In the genomic region with DNA sequence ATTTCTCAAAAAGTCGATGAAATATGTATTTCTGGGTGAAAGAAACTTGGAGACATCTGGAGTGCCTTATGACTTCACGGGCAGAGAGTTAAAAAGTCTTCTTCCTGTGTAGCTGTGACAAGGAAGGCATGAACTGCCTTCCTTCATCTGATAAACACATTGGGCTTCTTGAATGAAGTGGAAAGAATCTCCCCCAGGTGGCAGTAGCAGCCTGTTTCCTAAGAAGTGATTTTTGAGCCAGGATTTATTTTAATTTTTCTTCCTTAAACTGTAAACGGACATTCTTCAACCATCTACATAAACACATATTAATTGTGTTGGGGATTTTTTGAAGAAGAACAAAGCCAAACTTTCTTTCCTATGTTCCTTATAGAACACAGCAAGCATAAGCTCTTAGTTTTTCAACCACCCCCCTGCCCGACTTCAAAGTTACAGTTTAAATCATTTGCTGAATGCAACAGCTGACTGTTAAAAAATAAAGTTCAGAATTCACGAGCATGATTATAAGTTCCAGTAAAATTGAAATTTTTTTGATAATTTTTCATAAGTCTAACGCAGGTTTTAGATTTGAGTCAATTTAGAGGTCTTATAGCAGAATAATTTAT, we compare ENCODE assay signal across 8 cellular contexts. TPM values are rescaled to one million over a fixed set of nuclear protein-coding genes. Genes with fewer than 3 reads are reported as not detected.
DNase-seq lines count a peak whose midpoint lies in the region; ATAC-seq, FAIRE-seq and TF ChIP-seq lines count a peak whose summit lies in the region.

No MANE protein-coding gene starts in this region.

- no peak overlapping the region for H3K4me3 ChIP-seq in GM12878

- in situ Hi-C loops in GM12878 (cut with MboI) = no loop called here

- ATAC-seq in HG02938 (IDR thresholded peaks at IDR 0.05; ENCODE audit: unreplicated experiment) (peak; percentile 72), GM12878 (peak; percentile 83), left colon (peak; percentile 71)

- H2AFZ ChIP-seq in GM12878 (ENCODE audit: control insufficient read depth, low read depth, low read length) = no peak overlapping the region; the same call in 1 of the 2 replicates

- H3K27ac ChIP-seq in C4-2B (no peak overlapping the region), GM12878 (ENCODE audit: control insufficient read depth, insufficient read depth) (no peak overlapping the region)

- no peaks in the 10 kb centered on the region for H3K27me3 ChIP-seq in GM12878 (replicated peaks in 1 of 2; ENCODE audit: control insufficient read depth in 2 of 2, insufficient read depth in 2 of 2, low read length in 1 of 2)

- H3K9me3 ChIP-seq in GM12878 (replicated peaks; ENCODE audit: control insufficient read depth, insufficient read depth, low read length) = no peaks in the 10 kb centered on the region

- SMC1A ChIA-PET in GM12878 (lab: Charles Lee; ENCODE audit: uncharacterized antibody, unreplicated experiment) = interaction anchor here (0.6 to 2.2 kb wide), 7 partner anchors 16 to 1369 kb away, joined by 3 to 12 read pairs (median 4); no protein-coding TSS in a partner anchor

- TF ChIP-seq RAD21 in GM12878 (IDR thresholded peaks at IDR 0.05; ENCODE audit: insufficient read depth, low read depth, low read length) = peak; percentile 69

- POLR2A ChIA-PET in GM12878 (lab: Charles Lee) = no interaction called here

- H3K79me2 ChIP-seq in GM12878 (ENCODE audit: control insufficient read depth, insufficient read depth, low read length) = no peaks in the 10 kb centered on the region

- TF ChIP-seq CTCF in C4-2B (conservative IDR thresholded peaks at IDR 0.05) = peak; percentile 82
- TF ChIP-seq CTCF in GM12873 (IDR thresholded peaks at IDR 0.05; ENCODE audit: insufficient read depth, low read depth, low read length, missing control alignments) = peak; percentile 62
- TF ChIP-seq CTCF in GM12878 (IDR thresholded peaks at IDR 0.05 in 2 of 3, conservative IDR thresholded peaks at IDR 0.05 in 1 of 3; ENCODE audit: control insufficient read depth in 2 of 3, extremely low read depth in 1 of 3, insufficient read depth in 1 of 3, low read depth in 3 of 3, low read length in 3 of 3) = peak; percentile 50 to 58 (median 58)
- TF ChIP-seq CTCF in type B pancreatic cell (conservative IDR thresholded peaks at IDR 0.05) = peak; percentile 86

- no peaks in the 10 kb centered on the region for H4K20me1 ChIP-seq in GM12878 (ENCODE audit: control insufficient read depth, insufficient read depth)

- RAD21 ChIA-PET in GM12878 (lab: Charles Lee; ENCODE audit: unreplicated experiment) = interaction anchor here (1.0 to 1.9 kb wide), 3 partner anchors 437 to 814 kb away, joined by 3 to 4 read pairs (median 3); no protein-coding TSS in a partner anchor

- H3K27ac Mint-ChIP-seq in type B pancreatic cell = no peak overlapping the region

- no peak overlapping the region for H3K4me3 Mint-ChIP-seq in type B pancreatic cell

- no peak overlapping the region for H3K4me2 ChIP-seq in GM12878 (ENCODE audit: control insufficient read depth, insufficient read depth)

- BruUV-seq in GM12878 (replicated peaks; lab: Mats Ljungman, UMichigan) = no TSS peak

- no peaks in the 10 kb centered on the region for H3K36me3 Mint-ChIP-seq in type B pancreatic cell

- DNase-seq in NCI-H2227 treated with DMSO at 0.1 percent for 48 hours (lab: John Stamatoyannopoulos, UW) = peak; percentile 0
- peak; percentile 20 for DNase-seq in GM12878 (ENCODE audit: low read depth, low spot score)
- peak in 1 of 2 donors; percentile 27 for DNase-seq in left colon
- no peak for DNase-seq in type B pancreatic cell (ENCODE audit: extremely low spot score, unreplicated experiment)
- DNase-seq in activated naive CD4-positive, alpha-beta T cell treated with anti-CD3 and anti-CD28 coated beads, Interleukin-2, amount 50 U/mL, for 16 hours = no peak

- FAIRE-seq in GM12878 (lab: Jason Lieb, UNC) = peak; percentile 90

- no peak overlapping the region for H3K9ac ChIP-seq in GM12878 (ENCODE audit: control insufficient read depth, insufficient read depth, low read length)

- intact Hi-C loops in GM12878 (cut with micrococcal nuclease; ENCODE audit: unreplicated experiment) = loop anchor here (1.0 to 5.0 kb wide), 5 partner anchors 103 to 813 kb away; no protein-coding TSS in a partner anchor
- intact Hi-C loops in left colon (cut with DNase I, micrococcal nuclease) = loop anchor here in 1 of 2 donors (5.0 kb wide), 2 partner anchors 438 to 808 kb away; no protein-coding TSS in a partner anchor

- TF ChIP-seq POLR2A in GM12878 (IDR thresholded peaks at IDR 0.05; ENCODE audit: low read depth, low read length) = no peak

- H3K36me3 ChIP-seq in GM12878 (ENCODE audit: control insufficient read depth in 2 of 2, insufficient read depth in 2 of 2, low read length in 1 of 2) = no peaks in the 10 kb centered on the region

- no peaks in the 10 kb centered on the region for H3K27me3 Mint-ChIP-seq in type B pancreatic cell

- peaks cover 3% of the 10 kb centered on the region for H3K4me1 Mint-ChIP-seq in type B pancreatic cell (ENCODE audit: unreplicated experiment)

- TF ChIP-seq EP300 in GM12878 (IDR thresholded peaks at IDR 0.05; ENCODE audit: borderline replicate concordance in 1 of 2, control insufficient read depth in 1 of 2, low read depth in 2 of 2, low read length in 2 of 2) = no peak

- CTCF ChIA-PET in GM12878 (lab: Yijun Ruan, JAX) = interaction anchor here (0.6 to 3.5 kb wide), 19 partner anchors 11 to 813 kb away, joined by 3 to 33 read pairs (median 3); no protein-coding TSS in a partner anchor

- H3K9me3 Mint-ChIP-seq in type B pancreatic cell = no peaks in the 10 kb centered on the region

- WGBS in GM12878 (ENCODE audit: insufficient coverage, insufficient replicate concordance, low lambda C conversion rate, missing lambda C conversion rate) = 27% methylated on average over 6 of the region's 6 CpGs

- H3K4me1 ChIP-seq in GM12878 (ENCODE audit: control insufficient read depth, insufficient read depth, low read length) = no peaks in the 10 kb centered on the region

TF ChIP-seq in GM12878, 131 proteins besides CTCF, POLR2A, EP300 and RAD21 (continues in another document):
- TF ChIP-seq MTA3 (IDR thresholded peaks at IDR 0.05; ENCODE audit: borderline replicate concordance, low read length) = no peak

RNA-seq across cellular contexts. Expression of a gene that starts 1.0 kb away (rescaled TPM):
- total RNA-seq in GM12878 (2013; cell fraction: nucleolus; rRNA removed) = not detected in 2 replicates
- not detected in 2 replicates for total RNA-seq in GM12878 (2014; rRNA removed)
- not detected in 2 replicates for total RNA-seq in GM12878 (2014; rRNA removed; fragmentation: Illumina TruSeq; extraction: Trizol)
- total RNA-seq in GM12878 (2021) = not detected in 2 replicates
- not detected for polyA plus RNA-seq in GM12878 (2011; ENCODE audit: low read depth)
- polyA plus RNA-seq in GM12878 (2011; rRNA removed) = not detected in 2 replicates
- not detected in 2 replicates for polyA plus RNA-seq in GM12878 (2011; cell fraction: cytosol; rRNA removed)
- not detected in 2 replicates for polyA plus RNA-seq in GM12878 (2011; cell fraction: nucleus; rRNA removed)
- polyA plus RNA-seq in GM12878 (2012) = not detected in 2 replicates
- not detected in 2 replicates for polyA plus RNA-seq in GM12878 (2014; fragmentation: Illumina TruSeq; extraction: Trizol)
- not detected for polyA plus RNA-seq in GM12878 (2014; fragmentation: Nextera tagmentation; extraction: Ambion mirVana)
- 0.14 TPM in 1 of 2 replicates, not detected in the other for polyA plus RNA-seq in GM12878 (2014; rRNA removed)
- polyA plus RNA-seq in GM12878 (2016; fragmentation: Nextera tagmentation; extraction: Ambion mirVana) = not detected
- polyA minus RNA-seq in GM12878 (2011; rRNA and poly(A)+ RNA removed) = not detected in 2 replicates
- polyA minus RNA-seq in GM12878 (2011; cell fraction: cytosol; rRNA and poly(A)+ RNA removed) = not detected in 2 replicates
- polyA minus RNA-seq in GM12878 (2011; cell fraction: nucleus; rRNA and poly(A)+ RNA removed) = not detected in 2 replicates
- not detected for total RNA-seq in left colon
- total RNA-seq in type B pancreatic cell (ENCODE audit: low replicate concordance) = not detected in 2 replicates

RNA-seq across cellular contexts. Expression of a gene that starts 53.2 kb away (rescaled TPM):
- 16.1 and 18.8 TPM in 2 replicates for total RNA-seq in GM12878 (2013; cell fraction: nucleolus; rRNA removed)
- total RNA-seq in GM12878 (2014; rRNA removed) = 18.6 and 23.9 TPM in 2 replicates
- 35.7 and 36.9 TPM in 2 replicates for total RNA-seq in GM12878 (2014; rRNA removed; fragmentation: Illumina TruSeq; extraction: Trizol)
- 46.1 and 49.0 TPM in 2 replicates for total RNA-seq in GM12878 (2021)
- polyA plus RNA-seq in GM12878 (2011; ENCODE audit: low read depth) = 21.7 TPM
- 41.5 and 76.4 TPM in 2 replicates for polyA plus RNA-seq in GM12878 (2011; rRNA removed)
- polyA plus RNA-seq in GM12878 (2011; cell fraction: cytosol; rRNA removed) = 8.2 and 8.4 TPM in 2 replicates
- 15.8 and 16.8 TPM in 2 replicates for polyA plus RNA-seq in GM12878 (2011; cell fraction: nucleus; rRNA removed)
- 36.5 and 53.0 TPM in 2 replicates for polyA plus RNA-seq in GM12878 (2012)
- polyA plus RNA-seq in GM12878 (2014; fragmentation: Illumina TruSeq; extraction: Trizol) = 66.8 and 99.6 TPM in 2 replicates
- polyA plus RNA-seq in GM12878 (2014; fragmentation: Nextera tagmentation; extraction: Ambion mirVana) = 100 to 1,000 TPM; 115 to 131 TPM
- 27.0 and 32.3 TPM in 2 replicates for polyA plus RNA-seq in GM12878 (2014; rRNA removed)
- polyA plus RNA-seq in GM12878 (2016; fragmentation: Nextera tagmentation; extraction: Ambion mirVana) = 100 to 1,000 TPM; 111 to 121 TPM
- polyA minus RNA-seq in GM12878 (2011; rRNA and poly(A)+ RNA removed) = 4.3 and 5.3 TPM in 2 replicates
- polyA minus RNA-seq in GM12878 (2011; cell fraction: cytosol; rRNA and poly(A)+ RNA removed) = 3.6 and 5.3 TPM in 2 replicates
- polyA minus RNA-seq in GM12878 (2011; cell fraction: nucleus; rRNA and poly(A)+ RNA removed) = 3.6 and 5.5 TPM in 2 replicates
- 10 to 100 TPM; 40.6 to 50.8 TPM for total RNA-seq in left colon
- 42.1 and 49.3 TPM in 2 replicates for total RNA-seq in type B pancreatic cell (ENCODE audit: low replicate concordance)

RNA-seq across cellular contexts. Expression of a gene that starts 53.5 kb away (rescaled TPM):
- total RNA-seq in GM12878 (2013; cell fraction: nucleolus; rRNA removed) = 313 and 315 TPM in 2 replicates
- total RNA-seq in GM12878 (2014; rRNA removed) (26.5 and 30.3 TPM in 2 replicates), GM12878 (2014; rRNA removed; fragmentation: Illumina TruSeq; extraction: Trizol) (21.6 and 26.0 TPM in 2 replicates), GM12878 (2021) (20.4 and 22.8 TPM in 2 replicates), left colon (10 to 100 TPM; 28.1 to 29.2 TPM), type B pancreatic cell (ENCODE audit: low replicate concordance) (42.1 and 59.8 TPM in 2 replicates)
- polyA plus RNA-seq in GM12878 (2011; ENCODE audit: low read depth) = 13.1 TPM
- polyA plus RNA-seq in GM12878 (2011; rRNA removed) (28.9 and 47.1 TPM in 2 replicates), GM12878 (2014; fragmentation: Illumina TruSeq; extraction: Trizol) (13.6 and 16.3 TPM in 2 replicates), GM12878 (2014; fragmentation: Nextera tagmentation; extraction: Ambion mirVana) (1 to 10 TPM; 4.1 to 5.3 TPM), GM12878 (2014; rRNA removed) (8.6 and 10.9 TPM in 2 replicates), GM12878 (2016; fragmentation: Nextera tagmentation; extraction: Ambion mirVana) (10 to 100 TPM; 19.9 to 21.1 TPM)
- 14.0 and 17.4 TPM in 2 replicates for polyA plus RNA-seq in GM12878 (2011; cell fraction: cytosol; rRNA removed)
- 98.6 and 119 TPM in 2 replicates for polyA plus RNA-seq in GM12878 (2011; cell fraction: nucleus; rRNA removed)
- 11.3 and 13.4 TPM in 2 replicates for polyA plus RNA-seq in GM12878 (2012)
- 65.8 and 78.1 TPM in 2 replicates for polyA minus RNA-seq in GM12878 (2011; rRNA and poly(A)+ RNA removed)
- polyA minus RNA-seq in GM12878 (2011; cell fraction: cytosol; rRNA and poly(A)+ RNA removed) = 9.9 and 10.1 TPM in 2 replicates
- polyA minus RNA-seq in GM12878 (2011; cell fraction: nucleus; rRNA and poly(A)+ RNA removed) = 183 and 246 TPM in 2 replicates

Comparison
In these comparisons a context has a peak if more than half of its experiments do, and no peak if none do; other contexts are left out.
1. DNase-seq: peak in NCI-H2227 treated with DMSO at 0.1 percent for 48 hours (single experiment) and GM12878 (single experiment); none in type B pancreatic cell (single experiment) and activated naive CD4-positive, alpha-beta T cell treated with anti-CD3 and anti-CD28 coated beads, Interleukin-2, amount 50 U/mL, for 16 hours (single experiment).
2. Peak in every context shown above with its lines, with median percentiles within 50 percentile points of each other: CTCF ChIP-seq and ATAC-seq.